In the genomic region with DNA sequence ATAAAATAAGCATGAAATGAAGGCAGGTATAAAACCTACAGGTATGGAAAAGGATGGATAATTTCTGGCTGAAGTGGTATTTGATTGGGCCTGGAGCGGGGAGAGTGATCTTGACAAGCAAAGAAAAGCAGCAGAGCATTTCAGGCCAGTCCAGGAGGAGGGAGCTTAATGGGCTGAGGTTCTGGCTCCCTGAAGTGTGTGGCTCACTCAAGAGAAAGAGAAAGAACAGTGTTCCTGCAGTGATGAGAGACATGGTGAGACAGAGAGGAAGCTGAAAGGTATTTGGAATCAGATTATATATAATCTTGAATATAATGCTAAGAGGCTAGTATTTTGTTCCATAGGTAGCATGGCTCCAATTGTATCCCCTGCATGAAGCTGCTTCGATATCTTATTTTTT, we compare ENCODE assay signal across 19 cellular contexts.
"Had no signal": no experiment of that assay in that cellular context is flagged by ENCODE, and none has a peak within 500 bp of the region (broad histone marks: within the 10 kb centered on the region; RNA-seq: fewer than 3 reads in every experiment).

No MANE protein-coding gene starts in this region.

- H3K9me3 ChIP-seq: body of pancreas, colonic mucosa, left lung, neutrophil, pancreas, right lobe of liver, thoracic aorta, upper lobe of right lung had no signal

- H3K27me3 ChIP-seq: body of pancreas, colonic mucosa, left lung, neutrophil, pancreas, right lobe of liver, upper lobe of right lung had no signal

- H3K36me3 ChIP-seq: colonic mucosa, left lung, neutrophil, pancreas, right lobe of liver, thoracic aorta, upper lobe of right lung had no signal

- H3K27ac ChIP-seq: body of pancreas, colonic mucosa, epithelial cell of prostate, left lung, neutrophil, pancreas, right lobe of liver, thoracic aorta, upper lobe of right lung had no signal

- DNase-seq: activated CD4-positive, alpha-beta T cell treated with anti-CD3 and anti-CD28 coated beads, Interleukin-2, amount 10 ng/mL, durations not matched to agents 7 days and 5 days; activated CD8-positive, alpha-beta T cell treated with anti-CD3 and anti-CD28 coated beads, Interleukin-2, amount 10 ng/mL, durations not matched to agents 7 days and 5 days; activated naive CD4-positive, alpha-beta T cell treated with anti-CD3 and anti-CD28 coated beads for 36 hours; activated T-cell treated with anti-CD3 and anti-CD28 coated beads, Interleukin-2, amount 50 U/mL, for 24 hours; body of pancreas; colonic mucosa; endodermal cell; head of caudate nucleus; left lung; naive B cell; pancreas; right lobe of liver; small intestine; stimulated activated CD4-positive, alpha-beta T cell treated with anti-CD3 and anti-CD28 coated beads, Interleukin-15, amount 100 ng/mL, for 24 hours; stimulated activated CD4-positive, alpha-beta T cell treated with anti-CD3 and anti-CD28 coated beads, Interleukin-2, amount 100 ng/mL, for 48 hours; upper lobe of right lung had no signal

- H3K4me3 ChIP-seq: body of pancreas, colonic mucosa, left lung, pancreas, right lobe of liver, thoracic aorta, upper lobe of right lung had no signal
